ENCODE assay signal across 28 cellular contexts in the genomic region with DNA sequence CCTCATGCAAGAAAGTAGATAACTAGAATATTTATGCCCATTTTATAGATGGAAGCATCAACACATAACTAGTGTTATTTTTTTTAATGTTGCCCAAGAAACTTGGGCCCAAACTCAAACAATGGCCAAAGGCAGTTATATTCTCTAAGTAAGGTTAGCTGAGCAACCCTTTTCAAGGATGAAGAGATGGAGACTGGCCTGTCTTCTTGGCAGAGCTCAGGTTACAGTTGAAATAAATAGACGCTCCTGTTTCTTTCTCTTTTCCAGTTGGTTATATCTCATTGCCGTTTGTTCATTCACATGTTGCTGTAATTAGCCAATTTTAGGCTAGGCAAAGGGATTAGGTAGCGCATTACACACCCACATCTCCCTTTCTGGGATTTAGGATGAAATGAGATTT.
DNase-seq lines count a peak whose midpoint lies in the region; ATAC-seq and TF ChIP-seq lines count a peak whose summit lies in the region.
"Had no signal": no experiment of that assay in that cellular context is flagged by ENCODE, and none has a peak within 500 bp of the region (broad histone marks: within the 10 kb centered on the region; RNA-seq: fewer than 3 reads in every experiment).

No MANE protein-coding gene starts in this region.

- no peaks in the 10 kb centered on the region for H3K9me2 ChIP-seq in GM23248 (ENCODE audit: insufficient read depth)

- H3K27ac Mint-ChIP-seq in progenitor cell of endocrine pancreas: peak overlapping the region; percentile 94
- H3K27ac Mint-ChIP-seq: activated CD8-positive, alpha-beta T cell treated with anti-CD3 and anti-CD28 coated beads for 36 hours; activated naive CD8-positive, alpha-beta T cell treated with anti-CD3 and anti-CD28 coated beads, Interleukin-2, amount 10 ng/mL, durations not matched to agents 7 days and 5 days; CD8-positive, alpha-beta T cell; T-cell had no signal

- no peak overlapping the region for H3K4me3 Mint-ChIP-seq in progenitor cell of endocrine pancreas (ENCODE audit: low read depth)
- H3K4me3 Mint-ChIP-seq: activated CD8-positive, alpha-beta T cell treated with anti-CD3 and anti-CD28 coated beads for 36 hours; activated naive CD8-positive, alpha-beta T cell treated with anti-CD3 and anti-CD28 coated beads, Interleukin-2, amount 10 ng/mL, durations not matched to agents 7 days and 5 days; CD8-positive, alpha-beta T cell; T-cell had no signal

- peaks cover 13% of the 10 kb centered on the region for H3K4me1 ChIP-seq in GM23248 (ENCODE audit: insufficient read depth)
- H3K4me1 ChIP-seq: upper lobe of right lung had no signal

- peaks cover 48% of the 10 kb centered on the region for H3K4me1 Mint-ChIP-seq in progenitor cell of endocrine pancreas (ENCODE audit: low read depth)
- H3K4me1 Mint-ChIP-seq: activated naive CD8-positive, alpha-beta T cell treated with anti-CD3 and anti-CD28 coated beads, Interleukin-2, amount 10 ng/mL, durations not matched to agents 7 days and 5 days had no signal

- no peak overlapping the region for H3K27ac ChIP-seq in GM23248
- H3K27ac ChIP-seq in epithelial cell of prostate: peak overlapping the region; percentile 78
- H3K27ac ChIP-seq: HL-60, neutrophil, upper lobe of right lung had no signal

- no peaks in the 10 kb centered on the region for H4K20me1 ChIP-seq in GM23248 (ENCODE audit: insufficient read depth)

- no peaks in the 10 kb centered on the region for H3K27me3 Mint-ChIP-seq in progenitor cell of endocrine pancreas
- H3K27me3 Mint-ChIP-seq: activated CD8-positive, alpha-beta T cell treated with anti-CD3 and anti-CD28 coated beads for 36 hours; activated naive CD8-positive, alpha-beta T cell treated with anti-CD3 and anti-CD28 coated beads, Interleukin-2, amount 10 ng/mL, durations not matched to agents 7 days and 5 days; T-cell had no signal

- H3K9ac ChIP-seq in GM23248: no peak overlapping the region

- peak overlapping the region; percentile 55 for H3K4me2 ChIP-seq in GM23248 (ENCODE audit: unreplicated experiment)

- H3K36me3 Mint-ChIP-seq in progenitor cell of endocrine pancreas (ENCODE audit: insufficient read depth): peaks cover 2% of the 10 kb centered on the region

- H3K4me3 ChIP-seq in GM23248: no peak overlapping the region
- H3K4me3 ChIP-seq: upper lobe of right lung had no signal

- in situ Hi-C loops in GM23248 (cut with MboI): no loop called here

- DNase-seq in GM23248 (no peak), NCI-H82 (lab: John Stamatoyannopoulos, UW) (peak; percentile 76), epithelial cell of prostate (ENCODE audit: low read depth, low spot score) (no peak), progenitor cell of endocrine pancreas (ENCODE audit: low spot score, unreplicated experiment) (no peak), NCI-H146 treated with DMSO at 0.1 percent for 48 hours (lab: John Stamatoyannopoulos, UW; ENCODE audit: unreplicated experiment) (no peak), cerebellum (ENCODE audit: low spot score) (no peak)
- DNase-seq: activated CD4-positive, CD25-positive, alpha-beta regulatory T cell treated with anti-CD3 and anti-CD28 coated beads, Interleukin-2, amount 50 U/mL, for 72 hours; activated CD8-positive, alpha-beta T cell treated with anti-CD3 and anti-CD28 coated beads for 36 hours; activated effector memory CD4-positive, alpha-beta T cell treated with Interleukin-2 at 50 U/mL for 16 hours; activated naive CD8-positive, alpha-beta T cell treated with anti-CD3 and anti-CD28 coated beads, Interleukin-2, amount 10 ng/mL, durations not matched to agents 7 days and 5 days; activated T-cell treated with anti-CD3 and anti-CD28 coated beads for 4 hours; AML-193; CD8-positive, alpha-beta T cell; effector memory CD4-positive, alpha-beta T cell; GF-D8; H7; NCI-H1092; NCI-H1930; OCI-M1; SIG-M5; small intestine; stimulated activated CD4-positive, alpha-beta T cell treated with anti-CD3 and anti-CD28 coated beads, Interleukin-2, amount 100 ng/mL, for 24 hours; T-cell; upper lobe of right lung had no signal

- no peak overlapping the region for H2AFZ ChIP-seq in GM23248

- TF ChIP-seq CTCF in progenitor cell of endocrine pancreas (IDR thresholded peaks at IDR 0.05; ENCODE audit: unreplicated experiment): no peak

- H3K9me3 Mint-ChIP-seq in progenitor cell of endocrine pancreas (ENCODE audit: low read depth): peaks cover 3% of the 10 kb centered on the region
- H3K9me3 Mint-ChIP-seq: activated CD8-positive, alpha-beta T cell treated with anti-CD3 and anti-CD28 coated beads for 36 hours; CD8-positive, alpha-beta T cell; T-cell had no signal

- H3K36me3 ChIP-seq in GM23248 (ENCODE audit: low read depth): no peaks in the 10 kb centered on the region
- H3K36me3 ChIP-seq: neutrophil, upper lobe of right lung had no signal

- no peaks in the 10 kb centered on the region for H3K79me2 ChIP-seq in GM23248 (ENCODE audit: insufficient read depth)

- H3K9me3 ChIP-seq in GM23248 (ENCODE audit: low read depth): no peaks in the 10 kb centered on the region
- H3K9me3 ChIP-seq: neutrophil, upper lobe of right lung had no signal

- WGBS in GM23248 (ENCODE audit: low coverage in 1 of 2, low lambda C conversion rate in 2 of 2, missing lambda C conversion rate in 2 of 2), 2 experiments: 97 to 99% methylated on average over 3 of the region's 3 CpGs

- no peak for ATAC-seq in activated CD4-positive, CD25-positive, alpha-beta regulatory T cell treated with anti-CD3 and anti-CD28 coated beads, Interleukin-2, amount 50 U/mL, for 24 hours
- ATAC-seq in GM19455 (IDR thresholded peaks at IDR 0.05; ENCODE audit: unreplicated experiment): no peak
- ATAC-seq: activated CD8-positive, alpha-beta T cell treated with anti-CD3 and anti-CD28 coated beads for 36 hours; CD8-positive, alpha-beta T cell; T-cell; upper lobe of right lung had no signal

- peaks cover 5% of the 10 kb centered on the region; the same call in 1 of the 2 replicates for H3F3A ChIP-seq in GM23248 (ENCODE audit: insufficient read depth)

- H3K27me3 ChIP-seq in GM23248 (replicated peaks; ENCODE audit: insufficient read depth): no peaks in the 10 kb centered on the region
- H3K27me3 ChIP-seq: neutrophil, upper lobe of right lung had no signal
